Comparison of ENCODE assay signal across 16 cellular contexts in the genomic region with DNA sequence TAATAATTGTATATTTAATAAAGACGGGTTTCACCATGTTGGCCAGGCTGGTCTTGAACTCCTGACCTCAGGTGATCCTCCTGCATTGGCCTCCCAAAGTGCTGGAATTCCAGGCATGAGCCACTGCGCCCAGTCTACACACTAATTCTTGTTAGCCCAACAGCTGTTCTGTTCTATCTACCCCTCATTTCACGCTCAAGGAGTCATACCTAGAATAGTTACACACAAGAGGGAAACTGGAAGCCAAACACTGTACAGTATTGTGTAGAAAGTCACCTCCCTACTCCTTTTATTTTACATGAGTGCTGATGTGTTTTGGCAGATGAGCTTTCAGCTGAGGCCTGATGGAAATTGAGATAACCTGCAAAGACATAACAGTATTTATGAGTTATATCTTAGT.
"Had no signal": no experiment of that assay in that cellular context is flagged by ENCODE, and none has a peak within 500 bp of the region (broad histone marks: within the 10 kb centered on the region; RNA-seq: fewer than 3 reads in every experiment).

No MANE protein-coding gene starts in this region.

- H3K9me3 ChIP-seq: lower lobe of right lung had no signal

- DNase-seq: activated CD4-positive, alpha-beta T cell treated with anti-CD3 and anti-CD28 coated beads for 4 hours; activated effector memory CD4-positive, alpha-beta T cell treated with Interleukin-2 at 50 U/mL for 16 hours; activated naive CD8-positive, alpha-beta T cell treated with anti-CD3 and anti-CD28 coated beads for 36 hours; activated T-cell treated with anti-CD3 and anti-CD28 coated beads for 4 hours; amniotic stem cell; effector CD4-positive, alpha-beta T cell; hypothalamus; islet precursor cell; lower lobe of right lung; nucleus accumbens; stimulated activated CD4-positive, alpha-beta T cell treated with anti-CD3 and anti-CD28 coated beads, Interleukin-12 subunit alpha, Interleukin-12 subunit beta, amount 100 ng/mL, for 4 hours; stimulated activated CD4-positive, alpha-beta T cell treated with anti-CD3 and anti-CD28 coated beads, Interleukin-1b, Interleukin-23, amount 100 ng/mL, for 48 hours; T-helper 17 cell; WERI-Rb-1 had no signal

- H3K4me1 ChIP-seq: lower lobe of right lung had no signal

- H3K4me3 ChIP-seq: lower lobe of right lung had no signal

- H3K27ac Mint-ChIP-seq: activated naive CD8-positive, alpha-beta T cell treated with anti-CD3 and anti-CD28 coated beads for 36 hours; nephron; stimulated activated naive CD8-positive, alpha-beta T cell treated with anti-CD3 and anti-CD28 coated beads, Interleukin-15, Interleukin-2, amounts not matched to agents 100 ng/mL and 50 ng/mL, for 24 hours; T-helper 17 cell had no signal

- ATAC-seq: lower lobe of right lung, T-helper 17 cell had no signal

- H3K27ac ChIP-seq: lower lobe of right lung, WERI-Rb-1 had no signal

- H3K4me1 Mint-ChIP-seq: activated naive CD8-positive, alpha-beta T cell treated with anti-CD3 and anti-CD28 coated beads for 36 hours; nephron; T-helper 17 cell had no signal

- H3K36me3 ChIP-seq: lower lobe of right lung, WERI-Rb-1 had no signal

- H3K4me3 Mint-ChIP-seq: activated naive CD8-positive, alpha-beta T cell treated with anti-CD3 and anti-CD28 coated beads for 36 hours; nephron; stimulated activated naive CD8-positive, alpha-beta T cell treated with anti-CD3 and anti-CD28 coated beads, Interleukin-15, Interleukin-2, amounts not matched to agents 100 ng/mL and 50 ng/mL, for 24 hours; T-helper 17 cell had no signal

- H3K9me3 Mint-ChIP-seq: nephron; stimulated activated naive CD8-positive, alpha-beta T cell treated with anti-CD3 and anti-CD28 coated beads, Interleukin-15, Interleukin-2, amounts not matched to agents 100 ng/mL and 50 ng/mL, for 24 hours had no signal

- H3K27me3 Mint-ChIP-seq: activated naive CD8-positive, alpha-beta T cell treated with anti-CD3 and anti-CD28 coated beads for 36 hours; stimulated activated naive CD8-positive, alpha-beta T cell treated with anti-CD3 and anti-CD28 coated beads, Interleukin-15, Interleukin-2, amounts not matched to agents 100 ng/mL and 50 ng/mL, for 24 hours; T-helper 17 cell had no signal
